28 cellular contexts compared by ENCODE assay signal in the genomic region with DNA sequence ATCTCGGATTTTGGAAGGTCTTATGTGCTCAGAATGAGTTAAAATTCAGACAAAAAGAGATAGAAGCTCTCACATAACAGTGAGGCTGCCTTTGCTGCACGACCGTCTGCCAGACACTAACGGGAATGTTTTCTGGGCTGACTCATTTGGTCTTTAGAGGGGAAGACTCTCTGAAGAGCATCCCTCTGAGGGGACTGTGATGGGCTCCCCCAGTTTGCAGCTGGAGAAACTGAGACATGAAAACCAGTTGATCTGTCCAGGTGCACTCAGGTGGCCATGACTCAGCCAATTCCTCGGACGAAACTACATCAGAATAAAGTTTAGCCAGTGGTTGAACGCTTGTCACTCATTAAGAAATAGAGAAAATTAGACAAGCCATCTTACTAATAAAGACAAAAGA.
"Had no signal": no experiment of that assay in that cellular context is flagged by ENCODE, and none has a peak within 500 bp of the region (broad histone marks: within the 10 kb centered on the region; RNA-seq: fewer than 3 reads in every experiment).

No MANE protein-coding gene starts in this region.

- H3K27me3 ChIP-seq: ascending aorta, breast epithelium, cardiac muscle cell, dorsolateral prefrontal cortex, foreskin keratinocyte, gastrocnemius medialis, heart left ventricle had no signal

- H3K36me3 ChIP-seq: ascending aorta, breast epithelium, cardiac muscle cell, gastrocnemius medialis, heart left ventricle, WERI-Rb-1 had no signal

- H3K4me1 ChIP-seq: ascending aorta, breast epithelium, foreskin keratinocyte, gastrocnemius medialis, heart left ventricle had no signal

- H3K4me3 ChIP-seq: ascending aorta, breast epithelium, cardiac muscle cell, coronary artery, gastrocnemius medialis, heart left ventricle had no signal

- DNase-seq: activated B cell treated with CpG ODN at 0.5 μM for 24 hours; activated CD4-positive, alpha-beta memory T cell treated with anti-CD3 and anti-CD28 coated beads, Interleukin-2, amount 10 ng/mL, durations not matched to agents 7 days and 5 days; activated CD4-positive, alpha-beta T cell treated with anti-CD3 and anti-CD28 coated beads for 48 hours; activated CD8-positive, alpha-beta memory T cell treated with anti-CD3 and anti-CD28 coated beads, Interleukin-2, amount 50 U/mL, for 48 hours; activated gamma-delta T cell; activated naive CD4-positive, alpha-beta T cell; activated naive CD4-positive, alpha-beta T cell treated with anti-CD3 and anti-CD28 coated beads, Interleukin-2, amount 10 ng/mL, durations not matched to agents 7 days and 5 days; activated naive CD8-positive, alpha-beta T cell treated with anti-CD3 and anti-CD28 coated beads, Interleukin-2, amount 10 ng/mL, durations not matched to agents 7 days and 5 days; activated T-cell treated with anti-CD3 and anti-CD28 coated beads for 4 hours; activated T-cell treated with anti-CD3 and anti-CD28 coated beads, Interleukin-2, amount 50 U/mL, for 24 hours; activated T-cell treated with anti-CD3 and anti-CD28 coated beads, Interleukin-2, amount 50 U/mL, for 72 hours; central memory CD4-positive, alpha-beta T cell; dorsolateral prefrontal cortex; effector memory CD4-positive, alpha-beta T cell; endodermal cell; foreskin keratinocyte; gastrocnemius medialis; glutamatergic neuron; heart left ventricle; T1000; WERI-Rb-1 had no signal

- ATAC-seq: activated CD4-positive, CD25-positive, alpha-beta regulatory T cell treated with anti-CD3 and anti-CD28 coated beads, Interleukin-2, amount 50 U/mL, for 24 hours; activated naive CD4-positive, alpha-beta T cell treated with anti-CD3 and anti-CD28 coated beads, Interleukin-2, amount 50 U/mL, for 72 hours; activated T-cell treated with anti-CD3 and anti-CD28 coated beads, Interleukin-2, amount 50 U/mL, for 72 hours; esophagus mucosa; foreskin keratinocyte; gastrocnemius medialis; heart left ventricle had no signal

- H3K27ac ChIP-seq: ascending aorta, breast epithelium, cardiac muscle cell, coronary artery, foreskin keratinocyte, gastrocnemius medialis, heart left ventricle, WERI-Rb-1 had no signal
